ENCODE assay signal across 8 cellular contexts in the genomic region with DNA sequence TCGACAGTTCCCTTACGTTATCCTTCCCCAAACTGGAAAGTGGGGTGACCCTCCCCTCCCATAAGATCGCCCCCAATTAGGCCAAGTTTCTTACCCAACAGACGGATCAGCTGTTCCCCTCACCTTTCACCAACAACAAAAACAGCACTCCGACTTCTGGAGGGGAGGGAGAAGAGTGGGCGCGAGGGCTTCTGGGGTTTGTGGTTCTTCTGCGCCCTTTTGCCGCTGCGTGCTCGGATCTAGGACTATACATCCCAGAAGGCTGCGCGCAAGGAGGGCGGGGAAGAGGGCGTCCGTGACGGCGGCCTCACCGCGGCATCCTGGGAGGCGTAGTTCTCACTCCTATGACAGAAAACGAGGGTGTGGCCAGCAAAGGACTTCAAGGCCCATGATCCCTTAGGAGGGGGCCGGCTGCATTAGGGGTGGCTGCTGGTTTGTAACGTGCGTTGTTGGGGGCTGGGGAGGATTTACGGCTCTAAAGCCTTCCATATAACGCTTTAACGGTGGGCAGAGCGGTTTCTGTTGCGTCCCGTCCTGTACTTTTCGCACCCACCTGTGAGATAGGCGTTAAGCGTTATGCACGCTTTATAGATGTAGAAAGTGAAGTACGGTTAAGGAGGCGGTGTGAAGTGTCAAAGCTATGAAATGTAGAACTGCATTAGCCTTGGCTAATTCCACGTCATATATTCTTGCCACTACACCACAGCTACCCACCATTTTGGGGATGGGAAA. TPM values are rescaled to one million over a fixed set of nuclear protein-coding genes. Genes with fewer than 3 reads are reported as not detected.
DNase-seq lines count a peak whose midpoint lies in the region; ATAC-seq, FAIRE-seq and TF ChIP-seq lines count a peak whose summit lies in the region.

A gene with protein sequence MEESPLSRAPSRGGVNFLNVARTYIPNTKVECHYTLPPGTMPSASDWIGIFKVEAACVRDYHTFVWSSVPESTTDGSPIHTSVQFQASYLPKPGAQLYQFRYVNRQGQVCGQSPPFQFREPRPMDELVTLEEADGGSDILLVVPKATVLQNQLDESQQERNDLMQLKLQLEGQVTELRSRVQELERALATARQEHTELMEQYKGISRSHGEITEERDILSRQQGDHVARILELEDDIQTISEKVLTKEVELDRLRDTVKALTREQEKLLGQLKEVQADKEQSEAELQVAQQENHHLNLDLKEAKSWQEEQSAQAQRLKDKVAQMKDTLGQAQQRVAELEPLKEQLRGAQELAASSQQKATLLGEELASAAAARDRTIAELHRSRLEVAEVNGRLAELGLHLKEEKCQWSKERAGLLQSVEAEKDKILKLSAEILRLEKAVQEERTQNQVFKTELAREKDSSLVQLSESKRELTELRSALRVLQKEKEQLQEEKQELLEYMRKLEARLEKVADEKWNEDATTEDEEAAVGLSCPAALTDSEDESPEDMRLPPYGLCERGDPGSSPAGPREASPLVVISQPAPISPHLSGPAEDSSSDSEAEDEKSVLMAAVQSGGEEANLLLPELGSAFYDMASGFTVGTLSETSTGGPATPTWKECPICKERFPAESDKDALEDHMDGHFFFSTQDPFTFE (minus strand): TSS at position 143 of the 732 bp plus-strand sequence. CDS start 2,210 bp downstream, outside the sequence.

- DNase-seq in EL, result peak; percentile 98
- DNase-seq in H54 (ENCODE audit: insufficient read length, low spot score), result peak; percentile 95
- DNase-seq in activated T-helper 9 cell treated with anti-CD3 and anti-CD28 coated beads, Interleukin-2, amount 50 U/mL, for 16 hours (ENCODE audit: low read depth), result peak; percentile 93
- DNase-seq in fibroblast of mammary gland (ENCODE audit: low read depth), result peak; percentile 97
- DNase-seq in naive thymus-derived CD8-positive, alpha-beta T cell, result peak; percentile 90 to 98 (median 97)
- DNase-seq in stimulated activated naive CD4-positive, alpha-beta T cell (lab: John Stamatoyannopoulos, UW), result peak; percentile 89 to 97 (median 94)

- no peaks in the 10 kb centered on the region for H4K20me1 ChIP-seq in Loucy (ENCODE audit: insufficient read depth, low read length, poor library complexity, severe bottlenecking)

- H3K4me1 ChIP-seq in Loucy (ENCODE audit: insufficient read depth, low read length, poor library complexity, severe bottlenecking), result peaks cover 15% of the 10 kb centered on the region

- no peaks in the 10 kb centered on the region for H3K9me3 Mint-ChIP-seq in naive thymus-derived CD8-positive, alpha-beta T cell

- no peaks in the 10 kb centered on the region for H3K79me2 ChIP-seq in Loucy (ENCODE audit: insufficient read depth, low read length)

- POLR2A ChIA-PET in naive thymus-derived CD8-positive, alpha-beta T cell (lab: Charles Lee), result interaction anchor here (0.6 to 3.2 kb wide), 10 partner anchors 8 to 305 kb away, joined by 3 to 16 read pairs (median 4); a partner anchor contains a TSS

- no peak for TF ChIP-seq CTCF in Loucy (conservative IDR thresholded peaks at IDR 0.05; ENCODE audit: low read length)
- TF ChIP-seq CTCF in fibroblast of mammary gland (conservative IDR thresholded peaks at IDR 0.05; ENCODE audit: control insufficient read depth, insufficient read depth, low read depth, low read length), result no peak

- peak within 1 kb of the TSS; percentile 79 for H2AFZ ChIP-seq in Loucy (ENCODE audit: low read length)

- peaks cover 0 to 3% (median 0%) of the 10 kb centered on the region in 5 donors for H3K27me3 Mint-ChIP-seq in naive thymus-derived CD8-positive, alpha-beta T cell

- peak; percentile 89 for FAIRE-seq in H54 (lab: Jason Lieb, UNC)

- no peaks in the 10 kb centered on the region for H3K27me3 ChIP-seq in Loucy (ENCODE audit: insufficient read depth, low read length, poor library complexity, severe bottlenecking)

- H3K4me3 ChIP-seq in Loucy (ENCODE audit: low read length, poor library complexity, severe bottlenecking) (peak within 1 kb of the TSS; percentile 77), fibroblast of mammary gland (ENCODE audit: control insufficient read depth, low read depth, low read length) (peak within 1 kb of the TSS; percentile 97)

- H3K9me2 ChIP-seq in Loucy (replicated peaks; ENCODE audit: low read depth, low read length), result no peaks in the 10 kb centered on the region

- peak within 1 kb of the TSS; percentile 83 to 96 (median 94) for H3K27ac Mint-ChIP-seq in naive thymus-derived CD8-positive, alpha-beta T cell

- ATAC-seq in naive thymus-derived CD8-positive, alpha-beta T cell, result peak; percentile 97 to 98

- peak within 1 kb of the TSS; percentile 94 for H3K4me2 ChIP-seq in Loucy (ENCODE audit: low read depth, low read length, poor library complexity, severe bottlenecking)

- H3K9ac ChIP-seq in Loucy (ENCODE audit: low read depth, low read length, poor library complexity, severe bottlenecking), result peak within 1 kb of the TSS; percentile 67

- peaks cover 0 to 25% (median 7%) of the 10 kb centered on the region in 3 donors for H3K36me3 Mint-ChIP-seq in naive thymus-derived CD8-positive, alpha-beta T cell

- no peaks in the 10 kb centered on the region for H3K9me3 ChIP-seq in Loucy (ENCODE audit: insufficient read depth, low read depth, low read length)

- TF ChIP-seq POLR2A in H54 (IDR thresholded peaks at IDR 0.05; ENCODE audit: low read depth, low read length) (peak; percentile 52; the same call in 1 of the 2 replicates), Raji (IDR thresholded peaks at IDR 0.05; ENCODE audit: insufficient read depth, low read depth, low read length) (peak; percentile 96)

- peaks cover 17 to 40% (median 26%) of the 10 kb centered on the region in 4 donors for H3K4me1 Mint-ChIP-seq in naive thymus-derived CD8-positive, alpha-beta T cell

- no peaks in the 10 kb centered on the region for H3K36me3 ChIP-seq in Loucy (ENCODE audit: insufficient read depth, low read length)

- no peaks in the 10 kb centered on the region for H3F3A ChIP-seq in Loucy (ENCODE audit: low read depth)

- H3K4me3 Mint-ChIP-seq in naive thymus-derived CD8-positive, alpha-beta T cell, result peak within 1 kb of the TSS; percentile 87 to 99 (median 94)

RNA-seq across cellular contexts. Expression of the gene that starts here (rescaled TPM):
- 100 to 1,000 TPM; 152 to 168 TPM for total RNA-seq in naive thymus-derived CD8-positive, alpha-beta T cell
- 10 to 100 TPM; 52.3 to 55.5 (median 55.4) TPM for polyA plus RNA-seq in naive thymus-derived CD8-positive, alpha-beta T cell

Comparison
In these comparisons a context has a peak if more than half of its experiments do, and no peak if none do; other contexts are left out.
1. Peak in every context shown above with its lines: DNase-seq, ATAC-seq and H3K4me3 ChIP-seq.